2 cellular contexts compared by ENCODE assay signal in genomic region chr4:1415681-1415981, GRCh38.
TF ChIP-seq lines count a peak whose summit lies in the region.

No MANE protein-coding gene starts in this region.

TF ChIP-seq in SK-N-SH, 30 proteins besides CTCF, POLR2A, EP300 and RAD21 (continued from another document):
- no peak for TF ChIP-seq POLR2AphosphoS5 (IDR thresholded peaks at IDR 0.05; ENCODE audit: low read depth, low read length)
- TF ChIP-seq FOXJ3 (CRISPR knock-in tag; IDR thresholded peaks at IDR 0.05), result no peak
- no peak for TF ChIP-seq USF2 (IDR thresholded peaks at IDR 0.05; ENCODE audit: borderline replicate concordance, low read depth, low read length)
- no peak for TF ChIP-seq RCOR1 (IDR thresholded peaks at IDR 0.05; ENCODE audit: low read length)
- TF ChIP-seq PBX3 (IDR thresholded peaks at IDR 0.05), result no peak
- TF ChIP-seq NFIC (IDR thresholded peaks at IDR 0.05; ENCODE audit: borderline replicate concordance), result no peak
- TF ChIP-seq FOXM1 (IDR thresholded peaks at IDR 0.05; ENCODE audit: low read depth), result no peak
- no peak for TF ChIP-seq JUND (IDR thresholded peaks at IDR 0.05)
- TF ChIP-seq GABPA (IDR thresholded peaks at IDR 0.05; ENCODE audit: low read depth), result no peak
- no peak for TF ChIP-seq IRF3 (IDR thresholded peaks at IDR 0.05; ENCODE audit: low read depth, low read length)
- no peak for TF ChIP-seq FOSL2 (IDR thresholded peaks at IDR 0.05; ENCODE audit: borderline replicate concordance, low read depth)
- TF ChIP-seq RFX5 (IDR thresholded peaks at IDR 0.05; ENCODE audit: low read length), result no peak
- TF ChIP-seq MXI1 (IDR thresholded peaks at IDR 0.05; ENCODE audit: low read depth, low read length), result no peak
- no peak for TF ChIP-seq TCF12 (IDR thresholded peaks at IDR 0.05)
- no peak for TF ChIP-seq REST (IDR thresholded peaks at IDR 0.05; ENCODE audit: low read depth, low read length)
- no peak for TF ChIP-seq CHD2 (IDR thresholded peaks at IDR 0.05; ENCODE audit: low read length, partially characterized antibody)
- no peak for TF ChIP-seq MEF2A (IDR thresholded peaks at IDR 0.05; ENCODE audit: borderline replicate concordance, low read depth)

TF ChIP-seq in SK-N-SH treated with all-trans-retinoic acid at 6 μM for 48 hours, 23 proteins besides CTCF, POLR2A, EP300 and RAD21 (continued from another document):
- TF ChIP-seq TCF4 (CRISPR knock-in tag; IDR thresholded peaks at IDR 0.05; ENCODE audit: borderline replicate concordance) (no peak), PATZ1 (CRISPR knock-in tag; IDR thresholded peaks at IDR 0.05; ENCODE audit: borderline replicate concordance) (no peak), PPARA (CRISPR knock-in tag; IDR thresholded peaks at IDR 0.05; ENCODE audit: borderline replicate concordance) (no peak), ZNF565 (CRISPR knock-in tag; conservative IDR thresholded peaks at IDR 0.05; ENCODE audit: low read depth) (no peak), TSHZ2 (CRISPR knock-in tag; IDR thresholded peaks at IDR 0.05) (no peak), ZC3H10 (CRISPR knock-in tag; IDR thresholded peaks at IDR 0.05) (no peak), CSRNP3 (CRISPR knock-in tag; IDR thresholded peaks at IDR 0.05) (no peak), GLIS3 (CRISPR knock-in tag; IDR thresholded peaks at IDR 0.05) (no peak), ISL1 (CRISPR knock-in tag; IDR thresholded peaks at IDR 0.05) (no peak)
